Comparison of ENCODE assay signal across 19 cellular contexts in genomic region chr4:87910795-87911194, GRCh38.
A peak's percentile ranks its signal among the peaks of the same experiment; 100 is the strongest.
DNase-seq lines count a peak whose midpoint lies in the region; ATAC-seq and TF ChIP-seq lines count a peak whose summit lies in the region.
"Had no signal": no experiment of that assay in that cellular context is flagged by ENCODE, and none has a peak within 500 bp of the region (broad histone marks: within the 10 kb centered on the region; RNA-seq: fewer than 3 reads in every experiment).

No MANE protein-coding gene starts in this region.

- no peaks in the 10 kb centered on the region for H3K36me3 ChIP-seq in BLaER1 treated with 17β-estradiol and CSF1 and Interleukin-3, amounts not matched to agents 10 nM and 100 nM
- H3K36me3 ChIP-seq in MM.1S (replicated peaks; ENCODE audit: insufficient read depth, low read length), result no peaks in the 10 kb centered on the region
- no peaks in the 10 kb centered on the region for H3K36me3 ChIP-seq in endodermal cell (ENCODE audit: control insufficient read depth, insufficient read depth, low read length)
- H3K36me3 ChIP-seq: stomach had no signal

- 70 to 78% methylated on average over 4 to 5 of the region's 5 CpGs for WGBS in endodermal cell (ENCODE audit: insufficient coverage in 1 of 2, insufficient read length in 1 of 2), 2 experiments

- peak overlapping the region; percentile 86 for H3K27ac Mint-ChIP-seq in endodermal cell
- peak overlapping the region; percentile 83 for H3K27ac Mint-ChIP-seq in neural crest cell (ENCODE audit: unreplicated experiment)
- H3K27ac Mint-ChIP-seq: activated CD8-positive, alpha-beta T cell treated with anti-CD3 and anti-CD28 coated beads for 36 hours; dendritic cell treated with granulocyte-macrophage colony-stimulating factor and Interleukin-4, amounts not matched to agents 40 ng/mL and 50 ng/mL, for 4 days; HFFc6 had no signal

- no peak overlapping the region for H3K4me3 ChIP-seq in BLaER1 treated with 17β-estradiol and CSF1 and Interleukin-3, amounts not matched to agents 10 nM and 100 nM
- H3K4me3 ChIP-seq in MM.1S (ENCODE audit: low read length) (no peak overlapping the region), endodermal cell (ENCODE audit: low read length) (peak overlapping the region; percentile 39)
- H3K4me3 ChIP-seq: psoas muscle, stomach had no signal

- H3K9me3 Mint-ChIP-seq in endodermal cell (no peaks in the 10 kb centered on the region), neural crest cell (peaks cover 3% of the 10 kb centered on the region)
- H3K9me3 Mint-ChIP-seq: activated CD8-positive, alpha-beta T cell treated with anti-CD3 and anti-CD28 coated beads for 36 hours; dendritic cell treated with granulocyte-macrophage colony-stimulating factor and Interleukin-4, amounts not matched to agents 40 ng/mL and 50 ng/mL, for 4 days; HFFc6 had no signal

- no peaks in the 10 kb centered on the region for H3K79me2 ChIP-seq in MM.1S (ENCODE audit: low read length)

- TF ChIP-seq CTCF in MM.1S (IDR thresholded peaks at IDR 0.05; ENCODE audit: low read length) (no peak), endodermal cell (conservative IDR thresholded peaks at IDR 0.05) (no peak), neural crest cell (conservative IDR thresholded peaks at IDR 0.05) (no peak)

- H3K9ac ChIP-seq in BLaER1 treated with 17β-estradiol and CSF1 and Interleukin-3, amounts not matched to agents 10 nM and 100 nM, result no peak overlapping the region
- H3K9ac ChIP-seq in MM.1S (ENCODE audit: low read length), result no peak overlapping the region
- H3K9ac ChIP-seq in endodermal cell (ENCODE audit: extremely low read depth, low read length, poor library complexity, severe bottlenecking), result no peak overlapping the region

- H3K4me1 ChIP-seq in BLaER1 treated with 17β-estradiol and CSF1 and Interleukin-3, amounts not matched to agents 10 nM and 100 nM, result peaks cover 0 to 33% (median 20%) of the 10 kb centered on the region in 10 experiments; a peak in 17 of 20 replicates
- H3K4me1 ChIP-seq in MM.1S (ENCODE audit: low read length) (peaks cover 5% of the 10 kb centered on the region; the same call in 1 of the 2 replicates), endodermal cell (ENCODE audit: control insufficient read depth, insufficient read depth, low read length) (peaks cover 8% of the 10 kb centered on the region)
- H3K4me1 ChIP-seq: psoas muscle had no signal

- no peak for DNase-seq in MM.1S
- peak; percentile 63 for DNase-seq in endodermal cell
- DNase-seq in neural crest cell (ENCODE audit: low read depth, low spot score), result no peak
- no peak for DNase-seq in NK-92 treated with Interleukin-12 subunit alpha and Interleukin-12 subunit beta, amount 100 ng/mL, for 24 hours (lab: John Stamatoyannopoulos, UW)
- DNase-seq in NCI-H2081 treated with DMSO at 0.1 percent for 48 hours (lab: John Stamatoyannopoulos, UW), result no peak
- no peak for DNase-seq in dedifferentiated amniotic fluid mesenchymal stem cell (ENCODE audit: extremely low spot score)
- DNase-seq: activated CD8-positive, alpha-beta T cell treated with anti-CD3 and anti-CD28 coated beads for 36 hours; AML-193; HFFc6; KG1; kidney glomerular epithelial cell; NCI-H1436; NCI-H524; psoas muscle; stomach had no signal

- H3K4me1 Mint-ChIP-seq in endodermal cell (peaks cover 48% of the 10 kb centered on the region), neural crest cell (peaks cover 40% of the 10 kb centered on the region)

- H3K27me3 Mint-ChIP-seq in endodermal cell (ENCODE audit: insufficient read depth) (no peaks in the 10 kb centered on the region), neural crest cell (ENCODE audit: low read depth) (no peaks in the 10 kb centered on the region)

- no peaks in the 10 kb centered on the region for H3K9me2 ChIP-seq in MM.1S (replicated peaks; ENCODE audit: insufficient read depth, low read length)

- no peaks in the 10 kb centered on the region for H4K20me1 ChIP-seq in BLaER1 treated with 17β-estradiol and CSF1 and Interleukin-3, amounts not matched to agents 10 nM and 100 nM
- no peaks in the 10 kb centered on the region for H4K20me1 ChIP-seq in MM.1S (ENCODE audit: insufficient read depth, low read length)

- H3K9me3 ChIP-seq in BLaER1 treated with 17β-estradiol and CSF1 and Interleukin-3, amounts not matched to agents 10 nM and 100 nM (replicated peaks in 1 of 11), result no peaks in the 10 kb centered on the region
- H3K9me3 ChIP-seq in MM.1S (replicated peaks; ENCODE audit: insufficient read depth, low read length), result no peaks in the 10 kb centered on the region
- no peaks in the 10 kb centered on the region for H3K9me3 ChIP-seq in endodermal cell (ENCODE audit: control insufficient read depth, low read length)
- H3K9me3 ChIP-seq: psoas muscle, stomach had no signal

- peak overlapping the region in 3 of 11 experiments; percentile 1 to 27 (median 18); a peak in 3 of 22 replicates for H3K27ac ChIP-seq in BLaER1 treated with 17β-estradiol and CSF1 and Interleukin-3, amounts not matched to agents 10 nM and 100 nM
- H3K27ac ChIP-seq in MM.1S (ENCODE audit: low read length) (peak overlapping the region; percentile 5; the same call in 1 of the 2 replicates), endodermal cell (ENCODE audit: low read depth, low read length) (no peak overlapping the region)
- H3K27ac ChIP-seq: psoas muscle had no signal

- H2AFZ ChIP-seq in MM.1S (ENCODE audit: low read length), result peak overlapping the region; percentile 36; the same call in 1 of the 2 replicates

- ATAC-seq in HG02981 (IDR thresholded peaks at IDR 0.05; ENCODE audit: unreplicated experiment), result no peak
- ATAC-seq: activated CD8-positive, alpha-beta T cell treated with anti-CD3 and anti-CD28 coated beads for 36 hours; esophagus mucosa; psoas muscle had no signal

- peak overlapping the region; percentile 36 to 79 (median 50) for H3K4me2 ChIP-seq in BLaER1 treated with 17β-estradiol and CSF1 and Interleukin-3, amounts not matched to agents 10 nM and 100 nM
- H3K4me2 ChIP-seq in MM.1S (ENCODE audit: low read depth, low read length), result peak overlapping the region; percentile 28

- no peaks in the 10 kb centered on the region for H3K27me3 ChIP-seq in BLaER1 treated with 17β-estradiol and CSF1 and Interleukin-3, amounts not matched to agents 10 nM and 100 nM
- H3K27me3 ChIP-seq in MM.1S (replicated peaks; ENCODE audit: insufficient read depth, low read length) (no peaks in the 10 kb centered on the region), endodermal cell (ENCODE audit: control insufficient read depth, insufficient read depth, low read length, poor library complexity, severe bottlenecking) (no peaks in the 10 kb centered on the region)
- H3K27me3 ChIP-seq: stomach had no signal

- H3F3A ChIP-seq in MM.1S (ENCODE audit: insufficient read depth, low read length), result no peaks in the 10 kb centered on the region

- H3K36me3 Mint-ChIP-seq in endodermal cell (ENCODE audit: low read depth) (no peaks in the 10 kb centered on the region), neural crest cell (ENCODE audit: low read depth) (no peaks in the 10 kb centered on the region)

- no peak overlapping the region for H3K4me3 Mint-ChIP-seq in endodermal cell
- peak overlapping the region; percentile 56 for H3K4me3 Mint-ChIP-seq in neural crest cell
- H3K4me3 Mint-ChIP-seq: activated CD8-positive, alpha-beta T cell treated with anti-CD3 and anti-CD28 coated beads for 36 hours; dendritic cell treated with granulocyte-macrophage colony-stimulating factor and Interleukin-4, amounts not matched to agents 40 ng/mL and 50 ng/mL, for 4 days; HFFc6 had no signal
